Comparison of ENCODE assay signal across 8 cellular contexts in the genomic region with DNA sequence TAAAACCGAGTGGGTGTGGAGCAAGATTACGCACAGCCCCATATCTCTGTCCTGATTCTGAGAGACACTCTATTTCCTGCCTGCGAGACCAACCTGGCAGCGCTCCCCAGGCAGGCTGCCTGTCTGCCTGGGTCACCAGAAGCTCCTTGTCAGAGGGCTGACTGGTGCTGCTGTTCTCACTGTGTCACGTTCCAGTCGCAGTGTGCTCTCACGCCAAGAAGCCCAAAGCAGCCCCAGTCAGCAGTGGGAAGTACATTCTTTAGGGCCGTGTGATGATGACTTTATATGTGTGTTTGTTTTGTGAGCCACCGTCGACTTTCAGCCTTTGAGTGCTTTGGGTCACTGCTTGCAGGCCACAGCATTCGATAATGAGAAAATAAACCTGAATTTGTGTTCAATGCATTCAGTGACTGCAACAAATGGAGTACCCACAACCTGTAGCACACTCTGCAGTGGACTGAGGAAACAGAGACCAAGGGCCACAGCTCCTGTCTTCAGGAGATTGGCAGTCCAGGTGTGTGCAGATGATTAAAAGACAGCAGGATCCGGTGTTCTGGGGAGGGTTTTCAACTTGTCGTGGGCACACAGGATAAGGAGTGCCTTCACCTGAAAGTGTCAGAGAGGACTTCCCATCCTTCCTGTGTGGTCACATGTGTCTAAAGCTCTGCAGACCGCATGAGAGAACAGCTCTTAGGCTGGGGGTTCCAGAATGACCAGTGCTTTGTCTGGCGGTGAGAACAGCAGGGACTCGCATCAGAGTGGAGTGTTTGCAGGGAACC. TPM values are rescaled to one million over a fixed set of nuclear protein-coding genes. Genes with fewer than 3 reads are reported as not detected.
A peak's percentile ranks its signal among the peaks of the same experiment; 100 is the strongest.
DNase-seq lines count a peak whose midpoint lies in the region; ATAC-seq, FAIRE-seq and TF ChIP-seq lines count a peak whose summit lies in the region.

No MANE protein-coding gene starts in this region.

- peaks cover 13 to 20% of the 10 kb centered on the region in 2 donors for H3K4me1 Mint-ChIP-seq in effector memory CD8-positive, alpha-beta T cell (ENCODE audit: low read depth in 2 of 2)

- ATAC-seq in GM18861 (IDR thresholded peaks at IDR 0.05; ENCODE audit: unreplicated experiment) = peak; percentile 43
- ATAC-seq in effector memory CD8-positive, alpha-beta T cell (replicated peaks) = peak; percentile 48

- TF ChIP-seq EP300 in tibial nerve (IDR thresholded peaks at IDR 0.05) = no peak

- no peaks in the 10 kb centered on the region for H3K9me3 Mint-ChIP-seq in effector memory CD8-positive, alpha-beta T cell

- H3K9me3 ChIP-seq in prostate gland (no peaks in the 10 kb centered on the region), tibial nerve (no peaks in the 10 kb centered on the region)

- peak; percentile 83 for FAIRE-seq in RCC 7860 (lab: Jason Lieb, UNC)

- H3K4me3 ChIP-seq in prostate gland = no peak overlapping the region
- no peak overlapping the region for H3K4me3 ChIP-seq in tibial nerve

- peaks cover 9% of the 10 kb centered on the region for H3K36me3 Mint-ChIP-seq in effector memory CD8-positive, alpha-beta T cell (ENCODE audit: insufficient read depth)

- WGBS in prostate gland = 42% methylated on average over 16 of the region's 16 CpGs
- WGBS in tibial nerve, 2 donors = 44 to 50% methylated on average over 15 to 16 of the region's 16 CpGs

- peak overlapping the region in 1 of 2 donors; percentile 81 for H3K27ac Mint-ChIP-seq in effector memory CD8-positive, alpha-beta T cell

- H3K27me3 Mint-ChIP-seq in effector memory CD8-positive, alpha-beta T cell = peaks cover 84 to 95% of the 10 kb centered on the region in 2 donors

- DNase-seq in RCC 7860 (ENCODE audit: low spot score) (peak; percentile 89), prostate gland (ENCODE audit: low spot score) (peak; percentile 10), NCI-H1436 treated with DMSO at 0.1 percent for 48 hours (lab: John Stamatoyannopoulos, UW) (no peak), posterior cingulate gyrus (no peak), tibial nerve (ENCODE audit: low spot score in 2 of 2) (no peak), SW480 (ENCODE audit: low spot score) (no peak)
- DNase-seq in effector memory CD8-positive, alpha-beta T cell = peak in 1 of 3 experiments; percentile 9

- no peaks in the 10 kb centered on the region for H3K36me3 ChIP-seq in prostate gland
- H3K36me3 ChIP-seq in tibial nerve = no peaks in the 10 kb centered on the region

- H3K27ac ChIP-seq in prostate gland (no peak overlapping the region), tibial nerve (no peak overlapping the region)

- H3K27me3 ChIP-seq in prostate gland (replicated peaks; ENCODE audit: insufficient read depth) (no peaks in the 10 kb centered on the region), tibial nerve (peaks cover 2 to 53% of the 10 kb centered on the region in 2 donors)

- no peak for TF ChIP-seq CTCF in prostate gland (IDR thresholded peaks at IDR 0.05)
- no peak for TF ChIP-seq CTCF in tibial nerve (IDR thresholded peaks at IDR 0.05)

- H3K4me1 ChIP-seq in prostate gland (replicated peaks) (no peaks in the 10 kb centered on the region), tibial nerve (peaks cover 0 to 24% (median 8%) of the 10 kb centered on the region in 4 donors)

- intact Hi-C loops in prostate gland (cut with DNase I) = no loop called here
- intact Hi-C loops in posterior cingulate gyrus (cut with DNase I) = no loop called here

- H3K4me3 Mint-ChIP-seq in effector memory CD8-positive, alpha-beta T cell = peak overlapping the region in 1 of 2 donors; percentile 27

- TF ChIP-seq POLR2A in prostate gland (IDR thresholded peaks at IDR 0.05) = no peak
- no peak for TF ChIP-seq POLR2A in tibial nerve (IDR thresholded peaks at IDR 0.05)

RNA-seq across cellular contexts. Expression of gene TNFRSF11A, which starts 4.8 kb away (rescaled TPM):
- total RNA-seq in prostate gland = 10 to 100 TPM in 1 of 2 donors, 1 to 10 TPM in 1; 6.1 to 10.2 TPM
- total RNA-seq in tibial nerve = 10 to 100 TPM in 2 of 4 donors, 1 to 10 TPM in 2; 5.5 to 25.8 (median 8.6) TPM

Comparison
In these comparisons a context has a peak if more than half of its experiments do, and no peak if none do; other contexts are left out.
1. DNase-seq: peak in RCC 7860 (single experiment) and prostate gland (single experiment); none in NCI-H1436 treated with DMSO at 0.1 percent for 48 hours (single experiment), posterior cingulate gyrus (0 of 10), tibial nerve (0 of 2) and SW480 (single experiment).